Comparison of ENCODE assay signal across 1 cellular context in the genomic region with DNA sequence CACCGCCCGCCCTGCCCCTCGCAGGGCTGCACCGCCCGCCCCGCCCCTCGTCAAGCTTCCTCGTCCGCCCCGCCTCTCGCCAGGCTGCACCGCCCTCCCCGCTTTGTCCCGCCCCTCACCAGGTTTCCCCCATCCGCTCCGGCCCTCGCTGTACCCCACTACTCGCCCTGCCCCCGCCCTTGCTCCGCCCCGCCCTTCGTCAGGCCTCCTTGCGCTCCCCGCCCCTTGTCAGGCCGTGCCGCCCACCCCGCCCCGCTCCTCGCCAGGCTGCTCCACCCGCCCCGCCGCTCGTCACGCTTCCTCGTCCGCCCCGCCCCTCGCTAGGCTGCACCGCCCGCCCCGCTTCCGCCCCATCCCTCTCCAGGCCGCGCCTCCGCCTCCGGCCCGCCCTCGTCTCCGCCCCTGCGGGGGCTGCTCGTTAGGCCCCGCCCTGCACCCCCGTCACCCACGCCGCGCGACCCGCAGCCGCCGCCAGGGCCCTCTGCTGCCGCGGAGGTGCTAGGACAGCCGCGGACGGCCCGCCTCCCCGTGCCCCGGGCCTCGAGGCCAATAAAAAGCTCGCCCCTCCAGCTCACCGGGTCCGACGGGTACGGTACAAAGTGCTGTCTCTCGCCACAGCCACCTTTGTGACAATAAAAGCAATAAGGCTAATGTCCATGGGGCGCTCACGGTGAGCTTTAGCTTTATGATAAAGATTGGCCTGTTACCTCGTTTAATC.
A peak's percentile ranks its signal among the peaks of the same experiment; 100 is the strongest.
TF ChIP-seq lines count a peak whose summit lies in the region.

No MANE protein-coding gene starts in this region.

TF ChIP-seq in HepG2, 621 proteins besides CTCF, POLR2A, EP300 and RAD21 (continued from another document and continues in another):
- TF ChIP-seq XBP1 (CRISPR knock-in tag; IDR thresholded peaks at IDR 0.05) (no peak), RBFOX2 (IDR thresholded peaks at IDR 0.05; ENCODE audit: low read depth, low read length) (peak; percentile 78), MAF1 (CRISPR knock-in tag; IDR thresholded peaks at IDR 0.05; ENCODE audit: borderline replicate concordance) (no peak; the same call in 1 of the 2 replicates), ZNF253 (CRISPR knock-in tag; IDR thresholded peaks at IDR 0.05; ENCODE audit: borderline replicate concordance) (no peak), ZBTB7B (CRISPR knock-in tag; IDR thresholded peaks at IDR 0.05) (no peak; the same call in 1 of the 2 replicates), RBM39 (IDR thresholded peaks at IDR 0.05; ENCODE audit: low read depth, low read length, poor library complexity, severe bottlenecking) (peak; percentile 65), TBP (CRISPR knock-in tag; IDR thresholded peaks at IDR 0.05) (no peak), XRCC5 (optimal IDR thresholded peaks at IDR 0.05; ENCODE audit: low read length) (peak; percentile 92), RBM22 (optimal IDR thresholded peaks at IDR 0.05; ENCODE audit: low read length) (no peak), KLF15 (CRISPR knock-in tag; IDR thresholded peaks at IDR 0.05; ENCODE audit: borderline replicate concordance) (no peak), CBX1 (IDR thresholded peaks at IDR 0.05; ENCODE audit: low read depth) (peak; percentile 29), GLI4 (CRISPR knock-in tag; IDR thresholded peaks at IDR 0.05; ENCODE audit: borderline replicate concordance) (no peak), YEATS2 (CRISPR knock-in tag; IDR thresholded peaks at IDR 0.05; ENCODE audit: borderline replicate concordance) (no peak), ZFYVE20 (CRISPR knock-in tag; IDR thresholded peaks at IDR 0.05; ENCODE audit: borderline replicate concordance, low read depth) (no peak), SRSF4 (IDR thresholded peaks at IDR 0.05; ENCODE audit: low read depth, low read length, poor library complexity, severe bottlenecking) (no peak), ZNF34 (CRISPR knock-in tag; IDR thresholded peaks at IDR 0.05; ENCODE audit: borderline replicate concordance) (0 out of 2 replicates have a peak, but pooled peaks have one; percentile 86), GABPA (IDR thresholded peaks at IDR 0.05; ENCODE audit: low read depth, low read length) (no peak), GABPA (CRISPR knock-in tag; IDR thresholded peaks at IDR 0.05; ENCODE audit: low read depth) (0 out of 2 replicates have a peak, but pooled peaks have one; percentile 18), SALL1 (CRISPR knock-in tag; IDR thresholded peaks at IDR 0.05) (peak; percentile 91), ZSCAN25 (CRISPR knock-in tag; IDR thresholded peaks at IDR 0.05) (peak; percentile 38; the same call in 1 of the 2 replicates), ZNF44 (CRISPR knock-in tag; IDR thresholded peaks at IDR 0.05) (no peak), ZNF772 (CRISPR knock-in tag; IDR thresholded peaks at IDR 0.05) (no peak), ZNF432 (CRISPR knock-in tag; IDR thresholded peaks at IDR 0.05; ENCODE audit: borderline replicate concordance) (no peak), ZNF256 (CRISPR knock-in tag; conservative IDR thresholded peaks at IDR 0.05) (no peak), BHLHE40 (IDR thresholded peaks at IDR 0.05; ENCODE audit: low read length) (peak; percentile 40; the same call in 1 of the 2 replicates), TAF1 (CRISPR knock-in tag; IDR thresholded peaks at IDR 0.05) (peak; percentile 45; the same call in 1 of the 2 replicates), ZNF430 (CRISPR knock-in tag; IDR thresholded peaks at IDR 0.05) (peak; percentile 26; the same call in 1 of the 2 replicates), SOX6 (IDR thresholded peaks at IDR 0.05) (no peak), SOX6 (CRISPR knock-in tag; IDR thresholded peaks at IDR 0.05) (peak; percentile 52; the same call in 1 of the 2 replicates), SMYD3 (CRISPR knock-in tag; IDR thresholded peaks at IDR 0.05) (no peak), HOXA9 (CRISPR knock-in tag; IDR thresholded peaks at IDR 0.05; ENCODE audit: borderline replicate concordance) (no peak), TRIM24 (CRISPR knock-in tag; IDR thresholded peaks at IDR 0.05) (no peak), NFATC3 (CRISPR knock-in tag; IDR thresholded peaks at IDR 0.05) (no peak), NFKB2 (CRISPR knock-in tag; IDR thresholded peaks at IDR 0.05; ENCODE audit: borderline replicate concordance) (peak; percentile 63; the same call in 1 of the 2 replicates), FOSL2 (CRISPR knock-in tag; IDR thresholded peaks at IDR 0.05) (no peak), ZNF850 (CRISPR knock-in tag; conservative IDR thresholded peaks at IDR 0.05) (no peak), FOXA3 (CRISPR knock-in tag; IDR thresholded peaks at IDR 0.05) (peak; percentile 66), KMT2A (CRISPR knock-in tag; IDR thresholded peaks at IDR 0.05) (peak; percentile 25; the same call in 1 of the 2 replicates), ZBTB21 (CRISPR knock-in tag; IDR thresholded peaks at IDR 0.05) (no peak), ZNF234 (CRISPR knock-in tag; conservative IDR thresholded peaks at IDR 0.05) (no peak), RBAK (CRISPR knock-in tag; IDR thresholded peaks at IDR 0.05) (no peak)
- TF ChIP-seq, protein P1, sequence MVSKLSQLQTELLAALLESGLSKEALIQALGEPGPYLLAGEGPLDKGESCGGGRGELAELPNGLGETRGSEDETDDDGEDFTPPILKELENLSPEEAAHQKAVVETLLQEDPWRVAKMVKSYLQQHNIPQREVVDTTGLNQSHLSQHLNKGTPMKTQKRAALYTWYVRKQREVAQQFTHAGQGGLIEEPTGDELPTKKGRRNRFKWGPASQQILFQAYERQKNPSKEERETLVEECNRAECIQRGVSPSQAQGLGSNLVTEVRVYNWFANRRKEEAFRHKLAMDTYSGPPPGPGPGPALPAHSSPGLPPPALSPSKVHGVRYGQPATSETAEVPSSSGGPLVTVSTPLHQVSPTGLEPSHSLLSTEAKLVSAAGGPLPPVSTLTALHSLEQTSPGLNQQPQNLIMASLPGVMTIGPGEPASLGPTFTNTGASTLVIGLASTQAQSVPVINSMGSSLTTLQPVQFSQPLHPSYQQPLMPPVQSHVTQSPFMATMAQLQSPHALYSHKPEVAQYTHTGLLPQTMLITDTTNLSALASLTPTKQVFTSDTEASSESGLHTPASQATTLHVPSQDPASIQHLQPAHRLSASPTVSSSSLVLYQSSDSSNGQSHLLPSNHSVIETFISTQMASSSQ (IDR thresholded peaks at IDR 0.05; ENCODE audit: low read depth): no peak
- TF ChIP-seq, protein P1 (CRISPR knock-in tag; IDR thresholded peaks at IDR 0.05; ENCODE audit: borderline replicate concordance): peak; percentile 72
- TF ChIP-seq, protein P2, sequence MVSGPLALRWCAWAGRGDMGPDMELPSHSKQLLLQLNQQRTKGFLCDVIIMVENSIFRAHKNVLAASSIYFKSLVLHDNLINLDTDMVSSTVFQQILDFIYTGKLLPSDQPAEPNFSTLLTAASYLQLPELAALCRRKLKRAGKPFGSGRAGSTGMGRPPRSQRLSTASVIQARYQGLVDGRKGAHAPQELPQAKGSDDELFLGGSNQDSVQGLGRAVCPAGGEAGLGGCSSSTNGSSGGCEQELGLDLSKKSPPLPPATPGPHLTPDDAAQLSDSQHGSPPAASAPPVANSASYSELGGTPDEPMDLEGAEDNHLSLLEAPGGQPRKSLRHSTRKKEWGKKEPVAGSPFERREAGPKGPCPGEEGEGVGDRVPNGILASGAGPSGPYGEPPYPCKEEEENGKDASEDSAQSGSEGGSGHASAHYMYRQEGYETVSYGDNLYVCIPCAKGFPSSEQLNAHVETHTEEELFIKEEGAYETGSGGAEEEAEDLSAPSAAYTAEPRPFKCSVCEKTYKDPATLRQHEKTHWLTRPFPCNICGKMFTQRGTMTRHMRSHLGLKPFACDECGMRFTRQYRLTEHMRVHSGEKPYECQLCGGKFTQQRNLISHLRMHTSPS (CRISPR knock-in tag; IDR thresholded peaks at IDR 0.05; ENCODE audit: low read depth): 0 out of 2 replicates have a peak, but pooled peaks have one; percentile 36
- TF ChIP-seq, protein P3, sequence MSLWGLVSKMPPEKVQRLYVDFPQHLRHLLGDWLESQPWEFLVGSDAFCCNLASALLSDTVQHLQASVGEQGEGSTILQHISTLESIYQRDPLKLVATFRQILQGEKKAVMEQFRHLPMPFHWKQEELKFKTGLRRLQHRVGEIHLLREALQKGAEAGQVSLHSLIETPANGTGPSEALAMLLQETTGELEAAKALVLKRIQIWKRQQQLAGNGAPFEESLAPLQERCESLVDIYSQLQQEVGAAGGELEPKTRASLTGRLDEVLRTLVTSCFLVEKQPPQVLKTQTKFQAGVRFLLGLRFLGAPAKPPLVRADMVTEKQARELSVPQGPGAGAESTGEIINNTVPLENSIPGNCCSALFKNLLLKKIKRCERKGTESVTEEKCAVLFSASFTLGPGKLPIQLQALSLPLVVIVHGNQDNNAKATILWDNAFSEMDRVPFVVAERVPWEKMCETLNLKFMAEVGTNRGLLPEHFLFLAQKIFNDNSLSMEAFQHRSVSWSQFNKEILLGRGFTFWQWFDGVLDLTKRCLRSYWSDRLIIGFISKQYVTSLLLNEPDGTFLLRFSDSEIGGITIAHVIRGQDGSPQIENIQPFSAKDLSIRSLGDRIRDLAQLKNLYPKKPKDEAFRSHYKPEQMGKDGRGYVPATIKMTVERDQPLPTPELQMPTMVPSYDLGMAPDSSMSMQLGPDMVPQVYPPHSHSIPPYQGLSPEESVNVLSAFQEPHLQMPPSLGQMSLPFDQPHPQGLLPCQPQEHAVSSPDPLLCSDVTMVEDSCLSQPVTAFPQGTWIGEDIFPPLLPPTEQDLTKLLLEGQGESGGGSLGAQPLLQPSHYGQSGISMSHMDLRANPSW (CRISPR knock-in tag; IDR thresholded peaks at IDR 0.05; ENCODE audit: borderline replicate concordance): no peak; the same call in 1 of the 2 replicates
- TF ChIP-seq, protein P4, sequence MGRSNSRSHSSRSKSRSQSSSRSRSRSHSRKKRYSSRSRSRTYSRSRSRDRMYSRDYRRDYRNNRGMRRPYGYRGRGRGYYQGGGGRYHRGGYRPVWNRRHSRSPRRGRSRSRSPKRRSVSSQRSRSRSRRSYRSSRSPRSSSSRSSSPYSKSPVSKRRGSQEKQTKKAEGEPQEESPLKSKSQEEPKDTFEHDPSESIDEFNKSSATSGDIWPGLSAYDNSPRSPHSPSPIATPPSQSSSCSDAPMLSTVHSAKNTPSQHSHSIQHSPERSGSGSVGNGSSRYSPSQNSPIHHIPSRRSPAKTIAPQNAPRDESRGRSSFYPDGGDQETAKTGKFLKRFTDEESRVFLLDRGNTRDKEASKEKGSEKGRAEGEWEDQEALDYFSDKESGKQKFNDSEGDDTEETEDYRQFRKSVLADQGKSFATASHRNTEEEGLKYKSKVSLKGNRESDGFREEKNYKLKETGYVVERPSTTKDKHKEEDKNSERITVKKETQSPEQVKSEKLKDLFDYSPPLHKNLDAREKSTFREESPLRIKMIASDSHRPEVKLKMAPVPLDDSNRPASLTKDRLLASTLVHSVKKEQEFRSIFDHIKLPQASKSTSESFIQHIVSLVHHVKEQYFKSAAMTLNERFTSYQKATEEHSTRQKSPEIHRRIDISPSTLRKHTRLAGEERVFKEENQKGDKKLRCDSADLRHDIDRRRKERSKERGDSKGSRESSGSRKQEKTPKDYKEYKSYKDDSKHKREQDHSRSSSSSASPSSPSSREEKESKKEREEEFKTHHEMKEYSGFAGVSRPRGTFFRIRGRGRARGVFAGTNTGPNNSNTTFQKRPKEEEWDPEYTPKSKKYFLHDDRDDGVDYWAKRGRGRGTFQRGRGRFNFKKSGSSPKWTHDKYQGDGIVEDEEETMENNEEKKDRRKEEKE (IDR thresholded peaks at IDR 0.05): no peak
- TF ChIP-seq, protein P5, sequence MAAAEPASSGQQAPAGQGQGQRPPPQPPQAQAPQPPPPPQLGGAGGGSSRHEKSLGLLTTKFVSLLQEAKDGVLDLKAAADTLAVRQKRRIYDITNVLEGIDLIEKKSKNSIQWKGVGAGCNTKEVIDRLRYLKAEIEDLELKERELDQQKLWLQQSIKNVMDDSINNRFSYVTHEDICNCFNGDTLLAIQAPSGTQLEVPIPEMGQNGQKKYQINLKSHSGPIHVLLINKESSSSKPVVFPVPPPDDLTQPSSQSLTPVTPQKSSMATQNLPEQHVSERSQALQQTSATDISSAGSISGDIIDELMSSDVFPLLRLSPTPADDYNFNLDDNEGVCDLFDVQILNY (CRISPR knock-in tag; conservative IDR thresholded peaks at IDR 0.05): no peak
- TF ChIP-seq, protein P6, sequence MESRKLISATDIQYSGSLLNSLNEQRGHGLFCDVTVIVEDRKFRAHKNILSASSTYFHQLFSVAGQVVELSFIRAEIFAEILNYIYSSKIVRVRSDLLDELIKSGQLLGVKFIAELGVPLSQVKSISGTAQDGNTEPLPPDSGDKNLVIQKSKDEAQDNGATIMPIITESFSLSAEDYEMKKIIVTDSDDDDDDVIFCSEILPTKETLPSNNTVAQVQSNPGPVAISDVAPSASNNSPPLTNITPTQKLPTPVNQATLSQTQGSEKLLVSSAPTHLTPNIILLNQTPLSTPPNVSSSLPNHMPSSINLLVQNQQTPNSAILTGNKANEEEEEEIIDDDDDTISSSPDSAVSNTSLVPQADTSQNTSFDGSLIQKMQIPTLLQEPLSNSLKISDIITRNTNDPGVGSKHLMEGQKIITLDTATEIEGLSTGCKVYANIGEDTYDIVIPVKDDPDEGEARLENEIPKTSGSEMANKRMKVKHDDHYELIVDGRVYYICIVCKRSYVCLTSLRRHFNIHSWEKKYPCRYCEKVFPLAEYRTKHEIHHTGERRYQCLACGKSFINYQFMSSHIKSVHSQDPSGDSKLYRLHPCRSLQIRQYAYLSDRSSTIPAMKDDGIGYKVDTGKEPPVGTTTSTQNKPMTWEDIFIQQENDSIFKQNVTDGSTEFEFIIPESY (CRISPR knock-in tag; IDR thresholded peaks at IDR 0.05): no peak
- TF ChIP-seq, protein P7, sequence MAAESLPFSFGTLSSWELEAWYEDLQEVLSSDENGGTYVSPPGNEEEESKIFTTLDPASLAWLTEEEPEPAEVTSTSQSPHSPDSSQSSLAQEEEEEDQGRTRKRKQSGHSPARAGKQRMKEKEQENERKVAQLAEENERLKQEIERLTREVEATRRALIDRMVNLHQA (CRISPR knock-in tag; IDR thresholded peaks at IDR 0.05): no peak
- TF ChIP-seq, protein P8, sequence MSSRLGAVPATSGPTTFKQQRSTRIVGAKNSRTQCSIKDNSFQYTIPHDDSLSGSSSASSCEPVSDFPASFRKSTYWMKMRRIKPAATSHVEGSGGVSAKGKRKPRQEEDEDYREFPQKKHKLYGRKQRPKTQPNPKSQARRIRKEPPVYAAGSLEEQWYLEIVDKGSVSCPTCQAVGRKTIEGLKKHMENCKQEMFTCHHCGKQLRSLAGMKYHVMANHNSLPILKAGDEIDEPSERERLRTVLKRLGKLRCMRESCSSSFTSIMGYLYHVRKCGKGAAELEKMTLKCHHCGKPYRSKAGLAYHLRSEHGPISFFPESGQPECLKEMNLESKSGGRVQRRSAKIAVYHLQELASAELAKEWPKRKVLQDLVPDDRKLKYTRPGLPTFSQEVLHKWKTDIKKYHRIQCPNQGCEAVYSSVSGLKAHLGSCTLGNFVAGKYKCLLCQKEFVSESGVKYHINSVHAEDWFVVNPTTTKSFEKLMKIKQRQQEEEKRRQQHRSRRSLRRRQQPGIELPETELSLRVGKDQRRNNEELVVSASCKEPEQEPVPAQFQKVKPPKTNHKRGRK (CRISPR knock-in tag; IDR thresholded peaks at IDR 0.05): no peak
